1 cellular context compared by ENCODE assay signal in the genomic region with DNA sequence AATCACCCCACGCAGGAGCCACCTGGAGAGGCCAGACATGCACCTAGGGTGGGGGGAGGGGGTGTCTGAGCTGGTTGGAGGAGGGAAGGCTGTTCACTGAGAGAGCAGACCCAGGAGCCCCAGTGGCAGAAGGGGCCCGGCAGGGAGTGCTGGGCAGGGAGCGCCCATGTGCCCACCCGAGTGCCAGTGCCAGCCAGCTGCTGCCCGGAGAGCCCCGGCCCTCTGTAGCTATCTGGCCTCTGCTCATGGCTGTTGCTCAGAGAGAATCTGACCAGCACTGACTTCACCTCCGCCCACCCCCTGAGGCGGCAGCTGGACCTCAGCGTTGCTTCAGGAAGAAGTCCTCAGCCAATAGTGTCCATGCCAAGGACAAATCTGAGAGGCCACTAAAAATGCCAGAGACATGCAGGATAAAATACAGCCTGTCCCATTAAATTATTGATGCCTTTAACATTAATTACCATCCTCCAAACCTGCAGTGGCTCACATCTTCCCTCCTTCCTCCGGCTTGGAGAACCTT.
TF ChIP-seq lines count a peak whose summit lies in the region.

No MANE protein-coding gene starts in this region.

TF ChIP-seq in H1, 55 proteins besides CTCF, POLR2A, EP300 and RAD21:
- TF ChIP-seq TAF7 (optimal IDR thresholded peaks at IDR 0.05; ENCODE audit: borderline replicate concordance, low read depth, low read length) (no peak), SP2 (IDR thresholded peaks at IDR 0.05; ENCODE audit: low read length) (no peak), CBX8 (IDR thresholded peaks at IDR 0.05; ENCODE audit: borderline replicate concordance, low read depth, low read length) (no peak), SIRT6 (IDR thresholded peaks at IDR 0.05; ENCODE audit: low read length) (no peak), SIX5 (IDR thresholded peaks at IDR 0.05; ENCODE audit: low read depth, low read length) (no peak), NANOG (IDR thresholded peaks at IDR 0.05; ENCODE audit: insufficient read depth, low read depth, low read length, poor library complexity, severe bottlenecking) (no peak), SUZ12 (IDR thresholded peaks at IDR 0.05; ENCODE audit: low read length) (no peak), CHD1 (IDR thresholded peaks at IDR 0.05; ENCODE audit: low read depth, low read length) (no peak), SP1 (IDR thresholded peaks at IDR 0.05; ENCODE audit: low read depth, low read length) (no peak), HDAC2 (IDR thresholded peaks at IDR 0.05; ENCODE audit: borderline replicate concordance in 1 of 2, low read depth in 2 of 2, low read length in 2 of 2) (no peak), TCF12 (IDR thresholded peaks at IDR 0.05; ENCODE audit: low read depth, low read length) (no peak), YY1 (IDR thresholded peaks at IDR 0.05; ENCODE audit: low read depth, low read length) (no peak)
- TF ChIP-seq, protein P1, sequence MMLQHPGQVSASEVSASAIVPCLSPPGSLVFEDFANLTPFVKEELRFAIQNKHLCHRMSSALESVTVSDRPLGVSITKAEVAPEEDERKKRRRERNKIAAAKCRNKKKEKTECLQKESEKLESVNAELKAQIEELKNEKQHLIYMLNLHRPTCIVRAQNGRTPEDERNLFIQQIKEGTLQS (IDR thresholded peaks at IDR 0.05; ENCODE audit: insufficient read depth, low read depth, low read length) = no peak
- TF ChIP-seq, protein P2, sequence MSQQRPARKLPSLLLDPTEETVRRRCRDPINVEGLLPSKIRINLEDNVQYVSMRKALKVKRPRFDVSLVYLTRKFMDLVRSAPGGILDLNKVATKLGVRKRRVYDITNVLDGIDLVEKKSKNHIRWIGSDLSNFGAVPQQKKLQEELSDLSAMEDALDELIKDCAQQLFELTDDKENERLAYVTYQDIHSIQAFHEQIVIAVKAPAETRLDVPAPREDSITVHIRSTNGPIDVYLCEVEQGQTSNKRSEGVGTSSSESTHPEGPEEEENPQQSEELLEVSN (IDR thresholded peaks at IDR 0.05) = no peak
- TF ChIP-seq, protein P3, sequence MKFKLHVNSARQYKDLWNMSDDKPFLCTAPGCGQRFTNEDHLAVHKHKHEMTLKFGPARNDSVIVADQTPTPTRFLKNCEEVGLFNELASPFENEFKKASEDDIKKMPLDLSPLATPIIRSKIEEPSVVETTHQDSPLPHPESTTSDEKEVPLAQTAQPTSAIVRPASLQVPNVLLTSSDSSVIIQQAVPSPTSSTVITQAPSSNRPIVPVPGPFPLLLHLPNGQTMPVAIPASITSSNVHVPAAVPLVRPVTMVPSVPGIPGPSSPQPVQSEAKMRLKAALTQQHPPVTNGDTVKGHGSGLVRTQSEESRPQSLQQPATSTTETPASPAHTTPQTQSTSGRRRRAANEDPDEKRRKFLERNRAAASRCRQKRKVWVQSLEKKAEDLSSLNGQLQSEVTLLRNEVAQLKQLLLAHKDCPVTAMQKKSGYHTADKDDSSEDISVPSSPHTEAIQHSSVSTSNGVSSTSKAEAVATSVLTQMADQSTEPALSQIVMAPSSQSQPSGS (IDR thresholded peaks at IDR 0.05; ENCODE audit: low read length) = no peak
